Comparison of ENCODE assay signal across 14 cellular contexts in genomic region chr6:37243131-37243815, GRCh38. TPM values are rescaled to one million over a fixed set of nuclear protein-coding genes. Genes with fewer than 3 reads are reported as not detected.
A peak's percentile ranks its signal among the peaks of the same experiment; 100 is the strongest.
DNase-seq lines count a peak whose midpoint lies in the region; ATAC-seq, FAIRE-seq and TF ChIP-seq lines count a peak whose summit lies in the region.
"Had no signal": no experiment of that assay in that cellular context is flagged by ENCODE, and none has a peak within 500 bp of the region (broad histone marks: within the 10 kb centered on the region; RNA-seq: fewer than 3 reads in every experiment).

No MANE protein-coding gene starts in this region.

- H3K27ac ChIP-seq in right cardiac atrium (ENCODE audit: low read length), result peak overlapping the region; percentile 66
- peak overlapping the region; percentile 74 to 81 (median 76) for H3K27ac ChIP-seq in esophagus muscularis mucosa (replicated peaks in 1 of 4)
- H3K27ac ChIP-seq in pancreas, result peak overlapping the region in 3 of 4 donors; percentile 6 to 90 (median 85)
- H3K27ac ChIP-seq: cardiac muscle cell had no signal

- no peak overlapping the region for H3K4me3 ChIP-seq in right cardiac atrium (ENCODE audit: low read length)
- H3K4me3 ChIP-seq in esophagus muscularis mucosa, result no peak overlapping the region
- no peak overlapping the region for H3K4me3 ChIP-seq in pancreas
- H3K4me3 ChIP-seq: cardiac muscle cell had no signal

- H3K36me3 ChIP-seq in esophagus muscularis mucosa (no peaks in the 10 kb centered on the region), pancreas (no peaks in the 10 kb centered on the region)
- H3K36me3 ChIP-seq: cardiac muscle cell had no signal

- no peak for TF ChIP-seq CTCF in esophagus muscularis mucosa (IDR thresholded peaks at IDR 0.05)
- no peak for TF ChIP-seq CTCF in pancreas (IDR thresholded peaks at IDR 0.05)

- H3K27me3 ChIP-seq in right cardiac atrium (ENCODE audit: control insufficient read depth, insufficient read depth) (no peaks in the 10 kb centered on the region), esophagus muscularis mucosa (no peaks in the 10 kb centered on the region), pancreas (no peaks in the 10 kb centered on the region)
- H3K27me3 ChIP-seq: cardiac muscle cell had no signal

- no peak for TF ChIP-seq POLR2A in esophagus muscularis mucosa (IDR thresholded peaks at IDR 0.05; ENCODE audit: low read depth)
- TF ChIP-seq POLR2A in erythroblast (IDR thresholded peaks at IDR 0.05; ENCODE audit: low read length), result no peak

- DNase-seq in right cardiac atrium (no peak), cardiac septum (ENCODE audit: low spot score) (no peak), esophagus muscularis mucosa (ENCODE audit: extremely low spot score) (no peak), pancreas (no peak), erythroblast (lab: John Stamatoyannopoulos, UW) (no peak), NCI-H2171 treated with DMSO at 0.1 percent for 48 hours (lab: John Stamatoyannopoulos, UW) (no peak), NCI-H1694 (lab: John Stamatoyannopoulos, UW) (no peak), ecto neural progenitor cell (ENCODE audit: low spot score) (no peak)
- DNase-seq: activated CD4-positive, alpha-beta T cell treated with anti-CD3 and anti-CD28 coated beads for 4 hours; DMS153; NCI-H2081; NK-92 treated with Interleukin-12 subunit alpha and Interleukin-12 subunit beta, amount 100 ng/mL, for 24 hours; stimulated activated CD4-positive, alpha-beta T cell treated with anti-CD3 and anti-CD28 coated beads, Interleukin-4, amount 100 ng/mL, for 24 hours had no signal

- H3K4me1 ChIP-seq in right cardiac atrium (ENCODE audit: control insufficient read depth, insufficient read depth, low read length) (peaks cover 15% of the 10 kb centered on the region), esophagus muscularis mucosa (peaks cover 44 to 70% (median 60%) of the 10 kb centered on the region in 4 donors), pancreas (peaks cover 17 to 44% (median 19%) of the 10 kb centered on the region in 3 donors)

- WGBS in right cardiac atrium, result 84% methylated on average over 8 of the region's 8 CpGs
- WGBS in esophagus muscularis mucosa, result 81% methylated on average over 8 of the region's 8 CpGs
- 95 to 97% methylated on average over 8 of the region's 8 CpGs for WGBS in pancreas, 2 donors

- FAIRE-seq in pancreas (lab: Jason Lieb, UNC), result no peak

- no peak for TF ChIP-seq EP300 in esophagus muscularis mucosa (IDR thresholded peaks at IDR 0.05)

- H3K9me3 ChIP-seq in right cardiac atrium (ENCODE audit: control insufficient read depth, low read length) (no peaks in the 10 kb centered on the region), esophagus muscularis mucosa (no peaks in the 10 kb centered on the region), pancreas (no peaks in the 10 kb centered on the region)

- intact Hi-C loops in right cardiac atrium (cut with DNase I) (no loop called here), cardiac septum (cut with DNase I) (no loop called here), esophagus muscularis mucosa (cut with DNase I) (no loop called here), pancreas (cut with DNase I) (no loop called here)

- ATAC-seq in right cardiac atrium (no peak), pancreas (no peak)

RNA-seq across cellular contexts. Expression of gene TBC1D22B, which starts 14.3 kb away (rescaled TPM):
- 1 to 10 TPM; 6.4 to 9.2 (median 7.7) TPM for total RNA-seq in right cardiac atrium
- polyA plus RNA-seq in right cardiac atrium, result 4.6 TPM
- 9.1 TPM for total RNA-seq in cardiac septum
- 10 to 100 TPM in 1 of 4 donors, 1 to 10 TPM in 3; 7.3 to 10.2 (median 8.6) TPM for total RNA-seq in esophagus muscularis mucosa
- total RNA-seq in pancreas, result 1 to 10 TPM; 5.1 to 9.0 (median 6.3) TPM
- polyA plus RNA-seq in pancreas, result 1 to 10 TPM; 4.3 to 6.6 TPM

RNA-seq across cellular contexts. Expression of gene TMEM217, which starts 14.7 kb away (rescaled TPM):
- total RNA-seq in right cardiac atrium (1 to 10 TPM in 1 of 4 donors, under 1 TPM in 1, not detected in 2; 0.15 to 1.0 TPM), cardiac septum (1.0 TPM), esophagus muscularis mucosa (under 1 TPM in 3 of 4 donors, not detected in 1; 0.26 to 0.99 (median 0.57) TPM), pancreas (1 to 10 TPM in 3 of 6 donors, under 1 TPM in 3; 0.19 to 2.1 (median 0.94) TPM)
- polyA plus RNA-seq in right cardiac atrium (0.16 TPM), pancreas (1 to 10 TPM; 1.4 to 1.7 TPM)
